16 cellular contexts compared by ENCODE assay signal in the genomic region with DNA sequence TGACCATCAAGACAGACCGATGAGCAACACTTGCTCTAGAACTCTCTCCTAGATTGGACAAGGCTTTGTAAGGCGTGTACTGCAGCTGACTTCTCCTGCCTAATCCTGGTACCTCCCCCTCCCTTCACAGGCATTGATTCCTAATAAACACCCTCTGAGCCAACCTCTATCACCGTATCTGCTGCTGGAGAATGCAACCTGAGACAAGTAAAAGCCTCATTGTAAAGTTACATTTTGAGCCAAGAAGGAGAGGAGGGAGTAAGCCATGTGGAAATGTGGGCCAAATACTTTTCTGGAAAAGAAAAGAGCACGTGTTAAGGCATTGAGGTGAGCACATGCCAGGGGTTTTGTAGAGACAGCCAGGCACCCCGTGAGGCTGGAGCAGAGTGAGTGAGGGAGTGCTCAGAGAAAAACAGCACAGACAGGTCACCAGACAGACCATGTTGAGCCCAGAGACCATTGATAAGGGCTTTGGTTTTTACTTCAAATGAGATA. TPM values are rescaled to one million over a fixed set of nuclear protein-coding genes. Genes with fewer than 3 reads are reported as not detected.
DNase-seq lines count a peak whose midpoint lies in the region; ATAC-seq and TF ChIP-seq lines count a peak whose summit lies in the region.
"Had no signal": no experiment of that assay in that cellular context is flagged by ENCODE, and none has a peak within 500 bp of the region (broad histone marks: within the 10 kb centered on the region; RNA-seq: fewer than 3 reads in every experiment).

No MANE protein-coding gene starts in this region.

- H3K9me3 Mint-ChIP-seq in activated naive CD4-positive, alpha-beta T cell treated with anti-CD3 and anti-CD28 coated beads for 36 hours: no peaks in the 10 kb centered on the region
- H3K9me3 Mint-ChIP-seq in stimulated activated naive B cell treated with anti-CD40 and anti-IgM and Interleukin-4, amounts not matched to agents 10 μg/mL and 1 μg/mL and 100 μg/mL, for 72 hours: peaks cover 2 to 3% of the 10 kb centered on the region in 2 donors

- TF ChIP-seq CTCF in OCI-LY7 (conservative IDR thresholded peaks at IDR 0.05; ENCODE audit: low read length) (no peak), choroid plexus epithelial cell (conservative IDR thresholded peaks at IDR 0.05; ENCODE audit: low read depth, low read length) (no peak)

- peaks cover 10% of the 10 kb centered on the region for H3K36me3 Mint-ChIP-seq in activated naive CD4-positive, alpha-beta T cell treated with anti-CD3 and anti-CD28 coated beads for 36 hours (ENCODE audit: low read depth)
- H3K36me3 Mint-ChIP-seq in stimulated activated naive B cell treated with anti-CD40 and anti-IgM and Interleukin-4, amounts not matched to agents 10 μg/mL and 1 μg/mL and 100 μg/mL, for 72 hours: peaks cover 9 to 10% of the 10 kb centered on the region in 2 donors

- no peaks in the 10 kb centered on the region for H3K36me3 ChIP-seq in OCI-LY7 (ENCODE audit: insufficient read depth, low read length)
- H3K36me3 ChIP-seq: vagina had no signal

- H3K4me1 Mint-ChIP-seq in activated naive CD4-positive, alpha-beta T cell treated with anti-CD3 and anti-CD28 coated beads for 36 hours (ENCODE audit: low read depth): peaks cover 63% of the 10 kb centered on the region
- H3K4me1 Mint-ChIP-seq in stimulated activated naive B cell treated with anti-CD40 and anti-IgM and Interleukin-4, amounts not matched to agents 10 μg/mL and 1 μg/mL and 100 μg/mL, for 72 hours: peaks cover 36 to 46% of the 10 kb centered on the region in 2 donors

- no TSS peak for BruUV-seq in OCI-LY7 (replicated peaks; lab: Mats Ljungman, UMichigan)

- ATAC-seq in stimulated activated naive B cell treated with anti-CD40 and anti-IgM and Interleukin-4, amounts not matched to agents 10 μg/mL and 1 μg/mL and 100 μg/mL, for 72 hours (replicated peaks): no peak
- no peak for ATAC-seq in GM19395 (IDR thresholded peaks at IDR 0.05; ENCODE audit: unreplicated experiment)
- no peak for ATAC-seq in HG03135 (IDR thresholded peaks at IDR 0.05; ENCODE audit: unreplicated experiment)
- ATAC-seq: mucosa of descending colon had no signal

- peak overlapping the region; percentile 6 for H3K27ac Mint-ChIP-seq in activated naive CD4-positive, alpha-beta T cell treated with anti-CD3 and anti-CD28 coated beads for 36 hours
- peak overlapping the region; percentile 32 for H3K27ac Mint-ChIP-seq in stimulated activated naive B cell treated with anti-CD40 and anti-IgM and Interleukin-4, amounts not matched to agents 10 μg/mL and 1 μg/mL and 100 μg/mL, for 72 hours

- intact Hi-C loops in activated naive CD4-positive, alpha-beta T cell treated with anti-CD3 and anti-CD28 coated beads for 36 hours (cut with micrococcal nuclease): loop anchor here (10.0 kb wide), 1 partner anchor 1523 kb away; a partner anchor contains a TSS
- intact Hi-C loops in OCI-LY7 (cut with micrococcal nuclease; ENCODE audit: unreplicated experiment): no loop called here

- H3K9me3 ChIP-seq in OCI-LY7 (ENCODE audit: low read length): no peaks in the 10 kb centered on the region
- H3K9me3 ChIP-seq: mucosa of descending colon, vagina had no signal

- POLR2A ChIA-PET in OCI-LY7 (lab: Charles Lee): no interaction called here

- H3K4me3 Mint-ChIP-seq in activated naive CD4-positive, alpha-beta T cell treated with anti-CD3 and anti-CD28 coated beads for 36 hours: no peak overlapping the region
- no peak overlapping the region for H3K4me3 Mint-ChIP-seq in stimulated activated naive B cell treated with anti-CD40 and anti-IgM and Interleukin-4, amounts not matched to agents 10 μg/mL and 1 μg/mL and 100 μg/mL, for 72 hours

- CTCF ChIA-PET in activated naive CD4-positive, alpha-beta T cell treated with anti-CD3 and anti-CD28 coated beads for 36 hours (lab: Charles Lee): no interaction called here
- CTCF ChIA-PET in OCI-LY7 (lab: Charles Lee; ENCODE audit: unreplicated experiment): no interaction called here

- no peak for DNase-seq in activated naive CD4-positive, alpha-beta T cell treated with anti-CD3 and anti-CD28 coated beads for 36 hours
- DNase-seq in activated naive CD4-positive, alpha-beta T cell treated with Interleukin-2 at 50 U/mL for 16 hours: no peak
- DNase-seq in OCI-LY7 (ENCODE audit: low spot score): no peak
- peak; percentile 24 for DNase-seq in choroid plexus epithelial cell (ENCODE audit: low read depth)
- DNase-seq in stimulated activated naive B cell treated with anti-CD40 and anti-IgM and Interleukin-4, amounts not matched to agents 10 μg/mL and 1 μg/mL and 100 μg/mL, for 72 hours: no peak
- DNase-seq in NCI-H1417 treated with DMSO at 0.1 percent for 48 hours (lab: John Stamatoyannopoulos, UW): no peak
- DNase-seq: activated CD8-positive, alpha-beta memory T cell treated with anti-CD3 and anti-CD28 coated beads, Interleukin-2, amount 50 U/mL, for 48 hours; DMS153; effector CD4-positive, alpha-beta T cell; KBM-7; mucosa of descending colon; NCI-H1694; stimulated activated CD8-positive, alpha-beta memory T cell treated with anti-CD3 and anti-CD28 coated beads, Interleukin-4, amount 100 ng/mL, for 48 hours had no signal

- H2AFZ ChIP-seq in OCI-LY7 (ENCODE audit: low read length): peak overlapping the region; percentile 15; the same call in 1 of the 2 replicates

- H3K4me3 ChIP-seq in OCI-LY7 (ENCODE audit: low read depth, low read length, poor library complexity, severe bottlenecking) (no peak overlapping the region), choroid plexus epithelial cell (ENCODE audit: low read depth, low read length) (no peak overlapping the region)
- H3K4me3 ChIP-seq: mucosa of descending colon, vagina had no signal

- peaks cover 7% of the 10 kb centered on the region; the same call in 1 of the 2 replicates for H3K79me2 ChIP-seq in OCI-LY7 (ENCODE audit: insufficient read depth, low read depth, low read length)

- H3K27me3 Mint-ChIP-seq in activated naive CD4-positive, alpha-beta T cell treated with anti-CD3 and anti-CD28 coated beads for 36 hours (ENCODE audit: low read depth): no peaks in the 10 kb centered on the region
- no peaks in the 10 kb centered on the region for H3K27me3 Mint-ChIP-seq in stimulated activated naive B cell treated with anti-CD40 and anti-IgM and Interleukin-4, amounts not matched to agents 10 μg/mL and 1 μg/mL and 100 μg/mL, for 72 hours

- no peaks in the 10 kb centered on the region for H3K9me2 ChIP-seq in OCI-LY7 (ENCODE audit: insufficient read depth, low read length)

- H4K20me1 ChIP-seq in OCI-LY7 (ENCODE audit: insufficient read depth, low read length): no peaks in the 10 kb centered on the region

- peaks cover 57% of the 10 kb centered on the region for H3K4me1 ChIP-seq in OCI-LY7 (ENCODE audit: insufficient read depth, low read length, poor library complexity, severe bottlenecking)

- no peak overlapping the region for H3K4me2 ChIP-seq in OCI-LY7 (ENCODE audit: low read length)

- no peak overlapping the region for H3K27ac ChIP-seq in OCI-LY7 (ENCODE audit: low read depth, low read length, poor library complexity, severe bottlenecking)
- H3K27ac ChIP-seq: vagina had no signal

RNA-seq across cellular contexts. Expression of a gene that starts 2.6 kb away (rescaled TPM):
- total RNA-seq in activated naive CD4-positive, alpha-beta T cell treated with anti-CD3 and anti-CD28 coated beads for 36 hours: 10 to 100 TPM; 39.4 to 39.9 TPM
- total RNA-seq in OCI-LY7 (2014; rRNA removed; shearing (Covaris generic)): 45.3 and 46.6 TPM in 2 replicates
- total RNA-seq in OCI-LY7 (2022): 33.3 and 38.6 TPM in 2 replicates

RNA-seq across cellular contexts. Expression of a gene that starts 9.5 kb away (rescaled TPM):
- 10 to 100 TPM; 39.1 to 41.3 TPM for total RNA-seq in activated naive CD4-positive, alpha-beta T cell treated with anti-CD3 and anti-CD28 coated beads for 36 hours
- total RNA-seq in OCI-LY7 (2014; rRNA removed; shearing (Covaris generic)): 25.4 and 36.2 TPM in 2 replicates
- total RNA-seq in OCI-LY7 (2022): 36.5 and 38.6 TPM in 2 replicates
